1 cellular context compared by ENCODE assay signal in genomic region chr14:101907619-101908018, GRCh38.
TF ChIP-seq lines count a peak whose summit lies in the region.

No MANE protein-coding gene starts in this region.

TF ChIP-seq in K562, 482 proteins besides CTCF, POLR2A, EP300 and RAD21:
- TF ChIP-seq KLF6 (CRISPR knock-in tag; IDR thresholded peaks at IDR 0.05; ENCODE audit: borderline replicate concordance) (no peak), RBM22 (IDR thresholded peaks at IDR 0.05; ENCODE audit: low read depth, low read length, poor library complexity, severe bottlenecking) (peak; percentile 62), POLR2G (IDR thresholded peaks at IDR 0.05; ENCODE audit: low read depth, low read length) (peak; percentile 45)
